Comparison of ENCODE assay signal across 8 cellular contexts in genomic region chr12:53625373-53625945, GRCh38. TPM values are rescaled to one million over a fixed set of nuclear protein-coding genes. Genes with fewer than 3 reads are reported as not detected.
DNase-seq lines count a peak whose midpoint lies in the region; ATAC-seq and TF ChIP-seq lines count a peak whose summit lies in the region.

No MANE protein-coding gene starts in this region.

- peaks cover 32% of the 10 kb centered on the region for H3K4me1 Mint-ChIP-seq in T-helper 1 cell treated with Interleukin-12 subunit alpha and Interleukin-12 subunit beta and Interleukin-4 antibody, amounts not matched to agents 30 μg/mL and 1 μg/mL, for 36 hours (ENCODE audit: low read depth)
- peaks cover 37% of the 10 kb centered on the region for H3K4me1 Mint-ChIP-seq in activated naive CD8-positive, alpha-beta T cell treated with anti-CD3 and anti-CD28 coated beads for 36 hours

- peak overlapping the region; percentile 100 for H3K4me3 Mint-ChIP-seq in T-helper 1 cell treated with Interleukin-12 subunit alpha and Interleukin-12 subunit beta and Interleukin-4 antibody, amounts not matched to agents 30 μg/mL and 1 μg/mL, for 36 hours
- peak overlapping the region; percentile 96 for H3K4me3 Mint-ChIP-seq in activated naive CD8-positive, alpha-beta T cell treated with anti-CD3 and anti-CD28 coated beads for 36 hours

- H3K27me3 Mint-ChIP-seq in T-helper 1 cell treated with Interleukin-12 subunit alpha and Interleukin-12 subunit beta and Interleukin-4 antibody, amounts not matched to agents 30 μg/mL and 1 μg/mL, for 36 hours (ENCODE audit: low read depth) = no peaks in the 10 kb centered on the region
- H3K27me3 Mint-ChIP-seq in activated naive CD8-positive, alpha-beta T cell treated with anti-CD3 and anti-CD28 coated beads for 36 hours = no peaks in the 10 kb centered on the region

- WGBS in suprapubic skin = 8% methylated on average over 5 of the region's 5 CpGs

- no peak for TF ChIP-seq POLR2A in suprapubic skin (IDR thresholded peaks at IDR 0.05)

- DNase-seq in T-helper 1 cell (no peak), kidney epithelial cell (ENCODE audit: low read depth) (no peak), suprapubic skin (ENCODE audit: low spot score in 2 of 2) (no peak), cortex of kidney (lab: John Stamatoyannopoulos, UW) (no peak)
- DNase-seq in activated naive CD8-positive, alpha-beta T cell treated with anti-CD3 and anti-CD28 coated beads for 36 hours = no peak

- H3K9me3 ChIP-seq in suprapubic skin = no peaks in the 10 kb centered on the region

- H3K4me3 ChIP-seq in kidney epithelial cell (ENCODE audit: low read depth, low read length) (peak overlapping the region; percentile 52), suprapubic skin (peak overlapping the region; percentile 63)

- no peak for TF ChIP-seq EP300 in suprapubic skin (IDR thresholded peaks at IDR 0.05)

- H3K9me3 Mint-ChIP-seq in T-helper 1 cell treated with Interleukin-12 subunit alpha and Interleukin-12 subunit beta and Interleukin-4 antibody, amounts not matched to agents 30 μg/mL and 1 μg/mL, for 36 hours = no peaks in the 10 kb centered on the region
- H3K9me3 Mint-ChIP-seq in activated naive CD8-positive, alpha-beta T cell treated with anti-CD3 and anti-CD28 coated beads for 36 hours = no peaks in the 10 kb centered on the region

- peak overlapping the region; percentile 94 for H3K27ac ChIP-seq in suprapubic skin

- no peak for TF ChIP-seq CTCF in kidney epithelial cell (IDR thresholded peaks at IDR 0.05; ENCODE audit: insufficient read depth, low read length, poor library complexity, severe bottlenecking)
- no peak for TF ChIP-seq CTCF in suprapubic skin (IDR thresholded peaks at IDR 0.05)

- peaks cover 38% of the 10 kb centered on the region for H3K4me1 ChIP-seq in suprapubic skin

- H3K27ac Mint-ChIP-seq in T-helper 1 cell treated with Interleukin-12 subunit alpha and Interleukin-12 subunit beta and Interleukin-4 antibody, amounts not matched to agents 30 μg/mL and 1 μg/mL, for 36 hours = peak overlapping the region; percentile 94
- H3K27ac Mint-ChIP-seq in activated naive CD8-positive, alpha-beta T cell treated with anti-CD3 and anti-CD28 coated beads for 36 hours = peak overlapping the region; percentile 93

- H3K36me3 ChIP-seq in kidney epithelial cell (ENCODE audit: control insufficient read depth, insufficient read depth, low read length) = no peaks in the 10 kb centered on the region
- H3K36me3 ChIP-seq in suprapubic skin = no peaks in the 10 kb centered on the region

- H3K27me3 ChIP-seq in kidney epithelial cell (ENCODE audit: control insufficient read depth, insufficient read depth, low read length) = no peaks in the 10 kb centered on the region
- H3K27me3 ChIP-seq in suprapubic skin = no peaks in the 10 kb centered on the region

- no peak for ATAC-seq in HG03280 (IDR thresholded peaks at IDR 0.05; ENCODE audit: unreplicated experiment)
- no peak for ATAC-seq in GM18873 (IDR thresholded peaks at IDR 0.05; ENCODE audit: low FRiP score, unreplicated experiment)

- H3K36me3 Mint-ChIP-seq in T-helper 1 cell treated with Interleukin-12 subunit alpha and Interleukin-12 subunit beta and Interleukin-4 antibody, amounts not matched to agents 30 μg/mL and 1 μg/mL, for 36 hours (ENCODE audit: low read depth) = peaks cover 3% of the 10 kb centered on the region
- H3K36me3 Mint-ChIP-seq in activated naive CD8-positive, alpha-beta T cell treated with anti-CD3 and anti-CD28 coated beads for 36 hours = peaks cover 7% of the 10 kb centered on the region

RNA-seq across cellular contexts. Expression of gene ATF7, which starts 0.7 kb away (rescaled TPM):
- 10 to 100 TPM; 22.8 to 23.6 TPM for total RNA-seq in activated naive CD8-positive, alpha-beta T cell treated with anti-CD3 and anti-CD28 coated beads for 36 hours
- total RNA-seq in kidney epithelial cell (14.2 and 26.6 TPM in 2 replicates), suprapubic skin (10 to 100 TPM; 26.7 to 60.7 (median 40.5) TPM)

RNA-seq across cellular contexts. Expression of gene ATP5MC2, which starts 50.4 kb away (rescaled TPM):
- 100 to 1,000 TPM; 274 to 286 TPM for total RNA-seq in activated naive CD8-positive, alpha-beta T cell treated with anti-CD3 and anti-CD28 coated beads for 36 hours
- total RNA-seq in kidney epithelial cell (235 and 299 TPM in 2 replicates), suprapubic skin (100 to 1,000 TPM; 232 to 381 (median 315) TPM)
